In genomic region chr18:77127769-77128671, GRCh38 we compare ENCODE assay signal across 9 cellular contexts. TPM values are rescaled to one million over a fixed set of nuclear protein-coding genes. Genes with fewer than 3 reads are reported as not detected.
DNase-seq lines count a peak whose midpoint lies in the region; ATAC-seq and FAIRE-seq lines count a peak whose summit lies in the region.
"Had no signal": no experiment of that assay in that cellular context is flagged by ENCODE, and none has a peak within 500 bp of the region (broad histone marks: within the 10 kb centered on the region; RNA-seq: fewer than 3 reads in every experiment).

No MANE protein-coding gene starts in this region.

- peak overlapping the region; percentile 55 for H3K27ac Mint-ChIP-seq in activated naive CD8-positive, alpha-beta T cell treated with anti-CD3 and anti-CD28 coated beads, Interleukin-2, amount 10 ng/mL, durations not matched to agents 7 days and 5 days
- H3K27ac Mint-ChIP-seq: mesothelial cell of epicardium had no signal

- H3K4me3 Mint-ChIP-seq in activated naive CD8-positive, alpha-beta T cell treated with anti-CD3 and anti-CD28 coated beads, Interleukin-2, amount 10 ng/mL, durations not matched to agents 7 days and 5 days: peak overlapping the region; percentile 54

- peaks cover 67% of the 10 kb centered on the region for H3K4me1 Mint-ChIP-seq in activated naive CD8-positive, alpha-beta T cell treated with anti-CD3 and anti-CD28 coated beads, Interleukin-2, amount 10 ng/mL, durations not matched to agents 7 days and 5 days

- DNase-seq in stimulated activated CD4-positive, alpha-beta T cell treated with anti-CD3 and anti-CD28 coated beads, Interleukin-1b, Interleukin-23, amount 100 ng/mL, for 48 hours: peak; percentile 43
- DNase-seq in stimulated activated CD4-positive, alpha-beta T cell treated with anti-CD3 and anti-CD28 coated beads, Interleukin-12 subunit alpha, Interleukin-12 subunit beta, amount 100 ng/mL, for 4 hours: no peak
- peak; percentile 91 to 98 for DNase-seq in NOMO-1 (lab: John Stamatoyannopoulos, UW; ENCODE audit: unreplicated experiment in 2 of 2)
- no peak for DNase-seq in activated naive CD8-positive, alpha-beta T cell treated with anti-CD3 and anti-CD28 coated beads, Interleukin-2, amount 10 ng/mL, durations not matched to agents 7 days and 5 days
- DNase-seq in stromal cell of bone marrow (ENCODE audit: low read depth): peak; percentile 87

- POLR2A ChIA-PET in activated naive CD8-positive, alpha-beta T cell treated with anti-CD3 and anti-CD28 coated beads, Interleukin-2, amount 10 ng/mL, durations not matched to agents 7 days and 5 days (lab: Charles Lee): interaction anchor here (0.6 to 1.6 kb wide), 2 partner anchors 21 to 30 kb away, joined by 3 read pairs; no protein-coding TSS in a partner anchor

- peak; percentile 24 for ATAC-seq in HG03039 (IDR thresholded peaks at IDR 0.05; ENCODE audit: unreplicated experiment)
- ATAC-seq in activated naive CD8-positive, alpha-beta T cell treated with anti-CD3 and anti-CD28 coated beads, Interleukin-2, amount 10 ng/mL, durations not matched to agents 7 days and 5 days (ENCODE audit: low read depth): peak; percentile 16
- no peak for ATAC-seq in HG03045 (IDR thresholded peaks at IDR 0.05; ENCODE audit: unreplicated experiment)

- peaks cover 46% of the 10 kb centered on the region for H3K36me3 Mint-ChIP-seq in activated naive CD8-positive, alpha-beta T cell treated with anti-CD3 and anti-CD28 coated beads, Interleukin-2, amount 10 ng/mL, durations not matched to agents 7 days and 5 days

- FAIRE-seq in islet of Langerhans (lab: Jason Lieb, UNC): peak; percentile 62

- H3K27me3 Mint-ChIP-seq in activated naive CD8-positive, alpha-beta T cell treated with anti-CD3 and anti-CD28 coated beads, Interleukin-2, amount 10 ng/mL, durations not matched to agents 7 days and 5 days: no peaks in the 10 kb centered on the region

- no peaks in the 10 kb centered on the region for H3K9me3 Mint-ChIP-seq in activated naive CD8-positive, alpha-beta T cell treated with anti-CD3 and anti-CD28 coated beads, Interleukin-2, amount 10 ng/mL, durations not matched to agents 7 days and 5 days
- H3K9me3 Mint-ChIP-seq: mesothelial cell of epicardium had no signal

RNA-seq across cellular contexts. Expression of gene MBP, which starts 4.6 kb away (rescaled TPM):
- 100 to 1,000 TPM; 138 to 148 TPM for total RNA-seq in activated naive CD8-positive, alpha-beta T cell treated with anti-CD3 and anti-CD28 coated beads, Interleukin-2, amount 10 ng/mL, durations not matched to agents 7 days and 5 days

Comparison
In these comparisons a context has a peak if more than half of its experiments do, and no peak if none do; other contexts are left out.
1. DNase-seq: peak in stimulated activated CD4-positive, alpha-beta T cell treated with anti-CD3 and anti-CD28 coated beads, Interleukin-1b, Interleukin-23, amount 100 ng/mL, for 48 hours (single experiment), NOMO-1 (2 of 2) and stromal cell of bone marrow (single experiment); none in stimulated activated CD4-positive, alpha-beta T cell treated with anti-CD3 and anti-CD28 coated beads, Interleukin-12 subunit alpha, Interleukin-12 subunit beta, amount 100 ng/mL, for 4 hours (single experiment) and activated naive CD8-positive, alpha-beta T cell treated with anti-CD3 and anti-CD28 coated beads, Interleukin-2, amount 10 ng/mL, durations not matched to agents 7 days and 5 days (single experiment).